In the genomic region with DNA sequence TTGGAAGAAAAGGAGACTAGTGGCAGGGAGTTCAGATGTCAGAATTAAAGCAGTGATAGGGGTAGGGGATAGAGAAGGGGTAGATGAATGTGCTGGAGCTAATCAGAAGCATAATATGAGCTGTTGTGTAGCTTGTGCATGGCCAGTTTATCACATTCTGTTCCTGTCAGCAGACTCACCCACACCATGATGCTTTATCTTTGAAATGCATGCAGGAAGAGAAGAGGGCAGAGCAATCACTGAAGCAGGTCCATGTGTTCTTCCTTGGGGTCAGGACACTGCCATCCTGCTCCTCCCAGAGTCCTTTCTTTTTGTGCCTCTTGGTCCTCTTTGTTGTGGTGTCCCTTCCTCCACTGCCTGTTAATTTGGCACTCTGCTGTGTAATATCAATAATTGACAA, we compare ENCODE assay signal across 17 cellular contexts. TPM values are rescaled to one million over a fixed set of nuclear protein-coding genes. Genes with fewer than 3 reads are reported as not detected.
DNase-seq lines count a peak whose midpoint lies in the region; ATAC-seq, FAIRE-seq and TF ChIP-seq lines count a peak whose summit lies in the region.
"Had no signal": no experiment of that assay in that cellular context is flagged by ENCODE, and none has a peak within 500 bp of the region (broad histone marks: within the 10 kb centered on the region; RNA-seq: fewer than 3 reads in every experiment).

No MANE protein-coding gene starts in this region.

- TF ChIP-seq EP300 in HepG2 (IDR thresholded peaks at IDR 0.05; ENCODE audit: low read depth in 2 of 2, low read length in 2 of 2) (no peak), HepG2 (CRISPR knock-in tag; IDR thresholded peaks at IDR 0.05; ENCODE audit: borderline replicate concordance) (no peak), suprapubic skin (IDR thresholded peaks at IDR 0.05) (no peak), tibial nerve (IDR thresholded peaks at IDR 0.05) (no peak)

- H2AFZ ChIP-seq in HepG2 (ENCODE audit: low read length) = no peak overlapping the region

- ATAC-seq in HepG2 (no peak), upper lobe of right lung (no peak)
- no peak for ATAC-seq in activated naive CD8-positive, alpha-beta T cell treated with anti-CD3 and anti-CD28 coated beads, Interleukin-2, amount 50 U/mL, for 24 hours
- ATAC-seq: WTC11 had no signal

- H3K9ac ChIP-seq in liver (ENCODE audit: low read depth in 1 of 2, low read length in 2 of 2) (no peak overlapping the region), HepG2 (ENCODE audit: insufficient read depth, low read depth, low read length) (no peak overlapping the region)
- H3K9ac ChIP-seq: SK-N-SH had no signal

- CTCF ChIA-PET in HepG2 (lab: Yijun Ruan, JAX; ENCODE audit: low intra/inter-chr PET ratio, low total read pairs) = no interaction called here

- peak overlapping the region; percentile 12 for H3K27ac Mint-ChIP-seq in activated naive CD8-positive, alpha-beta T cell treated with anti-CD3 and anti-CD28 coated beads, Interleukin-2, amount 50 U/mL, for 24 hours
- H3K27ac Mint-ChIP-seq: WTC11 had no signal

- H3K27me3 ChIP-seq in liver (ENCODE audit: control insufficient read depth in 4 of 4, insufficient read depth in 4 of 4, low read length in 3 of 4) (no peaks in the 10 kb centered on the region), HepG2 (ENCODE audit: control insufficient read depth in 1 of 2, insufficient read depth in 2 of 2, low read length in 2 of 2) (no peaks in the 10 kb centered on the region), right atrium auricular region (no peaks in the 10 kb centered on the region), upper lobe of right lung (no peaks in the 10 kb centered on the region), suprapubic skin (no peaks in the 10 kb centered on the region), tibial nerve (no peaks in the 10 kb centered on the region)
- H3K27me3 ChIP-seq: pancreas had no signal

- H3K36me3 ChIP-seq in liver (ENCODE audit: control insufficient read depth in 4 of 4, insufficient read depth in 3 of 4, low read depth in 1 of 4, low read length in 3 of 4) = peaks cover 9 to 33% (median 27%) of the 10 kb centered on the region in 4 donors
- H3K36me3 ChIP-seq in HepG2 (replicated peaks in 1 of 2; ENCODE audit: control insufficient read depth in 1 of 2, insufficient read depth in 2 of 2, low read length in 2 of 2) = peaks cover 15 to 38% of the 10 kb centered on the region in 2 experiments
- peaks cover 40% of the 10 kb centered on the region for H3K36me3 ChIP-seq in right atrium auricular region
- peaks cover 43% of the 10 kb centered on the region for H3K36me3 ChIP-seq in upper lobe of right lung
- H3K36me3 ChIP-seq in suprapubic skin = peaks cover 40% of the 10 kb centered on the region
- peaks cover 0 to 50% (median 6%) of the 10 kb centered on the region in 3 donors for H3K36me3 ChIP-seq in tibial nerve

- TF ChIP-seq POLR2A in HepG2 (IDR thresholded peaks at IDR 0.05; ENCODE audit: insufficient read depth in 1 of 2, low read depth in 2 of 2, low read length in 2 of 2) (no peak), suprapubic skin (IDR thresholded peaks at IDR 0.05) (no peak), tibial nerve (IDR thresholded peaks at IDR 0.05) (no peak)

- BruUV-seq in HepG2 (replicated peaks; lab: Mats Ljungman, UMichigan) = no TSS peak

- H3K4me3 ChIP-seq in liver (ENCODE audit: low read depth in 1 of 3, low read length in 3 of 3) (no peak overlapping the region), HepG2 (replicated peaks in 1 of 3; ENCODE audit: insufficient read depth in 1 of 3, low read depth in 2 of 3, low read length in 3 of 3) (no peak overlapping the region), right atrium auricular region (no peak overlapping the region), upper lobe of right lung (no peak overlapping the region), suprapubic skin (no peak overlapping the region), tibial nerve (no peak overlapping the region)
- H3K4me3 ChIP-seq: pancreas had no signal

- no peaks in the 10 kb centered on the region for H3K9me3 ChIP-seq in liver (ENCODE audit: control insufficient read depth in 4 of 4, low read length in 3 of 4)
- H3K9me3 ChIP-seq in HepG2 (ENCODE audit: low read length) = no peaks in the 10 kb centered on the region
- H3K9me3 ChIP-seq in right atrium auricular region = no peaks in the 10 kb centered on the region
- H3K9me3 ChIP-seq in upper lobe of right lung = no peaks in the 10 kb centered on the region
- H3K9me3 ChIP-seq in suprapubic skin = no peaks in the 10 kb centered on the region
- no peaks in the 10 kb centered on the region for H3K9me3 ChIP-seq in tibial nerve
- H3K9me3 ChIP-seq: pancreas, SK-N-SH had no signal

- H3K4me2 ChIP-seq in HepG2 (ENCODE audit: low read depth, low read length) = no peak overlapping the region

- H3K4me1 Mint-ChIP-seq in activated naive CD8-positive, alpha-beta T cell treated with anti-CD3 and anti-CD28 coated beads, Interleukin-2, amount 50 U/mL, for 24 hours = peaks cover 54% of the 10 kb centered on the region

- H3K4me3 Mint-ChIP-seq in activated naive CD8-positive, alpha-beta T cell treated with anti-CD3 and anti-CD28 coated beads, Interleukin-2, amount 50 U/mL, for 24 hours = no peak overlapping the region
- H3K4me3 Mint-ChIP-seq: central memory CD8-positive, alpha-beta T cell; WTC11 had no signal

- in situ Hi-C loops in HepG2 (cut with HindIII; ENCODE audit: extremely low pct_ligation_motif_present, low pct_unique_long_range_greater_than_20kb) = no loop called here

- no peak overlapping the region for H3K27ac ChIP-seq in liver (ENCODE audit: low read depth in 1 of 2, low read length in 2 of 2)
- H3K27ac ChIP-seq in HepG2 (ENCODE audit: extremely low read length, insufficient read depth, low read length) = no peak overlapping the region
- H3K27ac ChIP-seq in right atrium auricular region = peak overlapping the region; percentile 17 to 63
- H3K27ac ChIP-seq in upper lobe of right lung = peak overlapping the region; percentile 0
- no peak overlapping the region for H3K27ac ChIP-seq in suprapubic skin
- H3K27ac ChIP-seq in tibial nerve = no peak overlapping the region
- H3K27ac ChIP-seq: epithelial cell of prostate, pancreas had no signal

- H3K9me3 Mint-ChIP-seq in activated naive CD8-positive, alpha-beta T cell treated with anti-CD3 and anti-CD28 coated beads, Interleukin-2, amount 50 U/mL, for 24 hours = no peaks in the 10 kb centered on the region
- H3K9me3 Mint-ChIP-seq: central memory CD8-positive, alpha-beta T cell; WTC11 had no signal

- no peaks in the 10 kb centered on the region for H3K27me3 Mint-ChIP-seq in activated naive CD8-positive, alpha-beta T cell treated with anti-CD3 and anti-CD28 coated beads, Interleukin-2, amount 50 U/mL, for 24 hours
- H3K27me3 Mint-ChIP-seq: central memory CD8-positive, alpha-beta T cell had no signal

- TF ChIP-seq CTCF in liver (IDR thresholded peaks at IDR 0.05; ENCODE audit: low read depth, low read length, missing input control) (no peak), HepG2 (CRISPR knock-in tag; IDR thresholded peaks at IDR 0.05) (no peak), right atrium auricular region (IDR thresholded peaks at IDR 0.05) (no peak), upper lobe of right lung (IDR thresholded peaks at IDR 0.05) (no peak), suprapubic skin (IDR thresholded peaks at IDR 0.05) (no peak), tibial nerve (IDR thresholded peaks at IDR 0.05) (no peak)

- no peak for FAIRE-seq in HepG2 (lab: Jason Lieb, UNC)
- FAIRE-seq: pancreas, urothelium cell line had no signal

- no peaks in the 10 kb centered on the region for H4K20me1 ChIP-seq in HepG2 (ENCODE audit: insufficient read depth, low read length)

- H3K79me2 ChIP-seq in HepG2 (ENCODE audit: insufficient read depth, low read length) = peaks cover 50% of the 10 kb centered on the region

- POLR2A ChIA-PET in HepG2 (lab: Yijun Ruan, JAX) = interaction anchor here (1.2 kb wide), 1 partner anchor 38 kb away, joined by 3 read pairs; the partner anchor contains the start of gene UPF3A

- DNase-seq in HepG2 (ENCODE audit: low spot score) (no peak), right atrium auricular region (ENCODE audit: low spot score) (no peak), upper lobe of right lung (no peak), retina (no peak), suprapubic skin (ENCODE audit: low spot score in 2 of 2) (no peak), tibial nerve (ENCODE audit: low spot score in 2 of 2) (no peak)
- no peak for DNase-seq in activated naive CD8-positive, alpha-beta T cell treated with anti-CD3 and anti-CD28 coated beads, Interleukin-2, amount 50 U/mL, for 24 hours
- DNase-seq: DMS53, MV-4-11, NCI-H2227 treated with DMSO at 0.1 percent for 48 hours, pancreas, SK-N-SH had no signal

- peaks cover 56% of the 10 kb centered on the region for H3K36me3 Mint-ChIP-seq in activated naive CD8-positive, alpha-beta T cell treated with anti-CD3 and anti-CD28 coated beads, Interleukin-2, amount 50 U/mL, for 24 hours (ENCODE audit: low read depth)

- TF ChIP-seq RAD21 in liver (IDR thresholded peaks at IDR 0.05) (no peak), HepG2 (CRISPR knock-in tag; IDR thresholded peaks at IDR 0.05) (no peak)

- H3K4me1 ChIP-seq in liver (ENCODE audit: control insufficient read depth in 4 of 4, insufficient read depth in 4 of 4, low read length in 3 of 4) = peaks cover 2 to 13% (median 10%) of the 10 kb centered on the region in 4 donors
- H3K4me1 ChIP-seq in HepG2 (ENCODE audit: insufficient read depth, low read length) = peaks cover 51% of the 10 kb centered on the region
- peaks cover 0 to 50% of the 10 kb centered on the region in 2 donors for H3K4me1 ChIP-seq in right atrium auricular region
- H3K4me1 ChIP-seq in upper lobe of right lung = peaks cover 26% of the 10 kb centered on the region
- H3K4me1 ChIP-seq in suprapubic skin = peaks cover 40% of the 10 kb centered on the region
- peaks cover 0 to 53% (median 26%) of the 10 kb centered on the region in 4 donors for H3K4me1 ChIP-seq in tibial nerve

- intact Hi-C loops in HepG2 (cut with micrococcal nuclease; ENCODE audit: unreplicated experiment) = no loop called here
- intact Hi-C loops in upper lobe of right lung (cut with DNase I) = no loop called here

RNA-seq across cellular contexts. Expression of gene CHAMP1, which starts 5.8 kb away (rescaled TPM):
- total RNA-seq in liver (10 to 100 TPM in 1 of 2 donors, 1 to 10 TPM in 1; 8.3 to 15.1 TPM), HepG2 (2016; rRNA removed; fragmentation: Illumina TruSeq; extraction: Trizol) (9.7 and 14.6 TPM in 2 replicates), right atrium auricular region (10 to 100 TPM; 13.9 to 19.6 TPM), upper lobe of right lung (17.8 TPM), suprapubic skin (10 to 100 TPM; 10.0 to 22.1 (median 15.0) TPM), tibial nerve (10 to 100 TPM; 19.6 to 42.3 (median 31.4) TPM)
- polyA plus RNA-seq in liver (1 to 10 TPM; 6.2 to 7.3 TPM), HepG2 (2011; rRNA removed) (7.9 and 8.4 TPM in 2 replicates)
- 20.2 and 30.6 TPM in 2 replicates for total RNA-seq in HepG2 (2016; cell fraction: cytosol; rRNA removed; fragmentation: Illumina TruSeq; extraction: Trizol; ENCODE audit: low read depth)
- 8.1 and 12.3 TPM in 2 replicates for total RNA-seq in HepG2 (2016; cell fraction: insoluble cytoplasmic fraction; rRNA removed; fragmentation: Illumina TruSeq; extraction: Trizol)
- total RNA-seq in HepG2 (2016; cell fraction: membrane; rRNA removed; fragmentation: Illumina TruSeq; extraction: Trizol) = 22.3 and 23.9 TPM in 2 replicates
- 8.7 and 11.3 TPM in 2 replicates for total RNA-seq in HepG2 (2016; cell fraction: nucleus; rRNA removed; fragmentation: Illumina TruSeq; extraction: Trizol)
- 7.1 and 9.5 TPM in 2 replicates for polyA plus RNA-seq in HepG2 (2011; cell fraction: cytosol; rRNA removed)
- polyA plus RNA-seq in HepG2 (2011; cell fraction: nucleus; rRNA removed) = 7.5 and 7.6 TPM in 2 replicates
- polyA plus RNA-seq in HepG2 (2012) = 9.5 and 13.4 TPM in 2 replicates
- 26.2 and 31.0 TPM in 2 replicates for polyA plus RNA-seq in HepG2 (2016; cell fraction: cytosol; fragmentation: Illumina TruSeq; extraction: Trizol; ENCODE audit: low read depth)
- polyA plus RNA-seq in HepG2 (2016; cell fraction: insoluble cytoplasmic fraction; fragmentation: Illumina TruSeq; extraction: Trizol; ENCODE audit: low read depth) = 26.0 and 33.1 TPM in 2 replicates
- polyA plus RNA-seq in HepG2 (2016; cell fraction: membrane; fragmentation: Illumina TruSeq; extraction: Trizol; ENCODE audit: low read depth) = 16.6 and 17.8 TPM in 2 replicates
- polyA plus RNA-seq in HepG2 (2016; cell fraction: nucleus; fragmentation: Illumina TruSeq; extraction: Trizol; ENCODE audit: insufficient read depth, low read depth) = 25.6 and 26.9 TPM in 2 replicates
- 4.3 and 13.1 TPM in 2 replicates for polyA minus RNA-seq in HepG2 (2011; rRNA and poly(A)+ RNA removed; ENCODE audit: low replicate concordance)
- polyA minus RNA-seq in HepG2 (2011; cell fraction: cytosol; rRNA and poly(A)+ RNA removed) = 7.6 and 9.4 TPM in 2 replicates
- 10.2 and 12.1 TPM in 2 replicates for polyA minus RNA-seq in HepG2 (2011; cell fraction: nucleus; rRNA and poly(A)+ RNA removed)

RNA-seq across cellular contexts. Expression of gene UPF3A, which starts 38.7 kb away (rescaled TPM):
- total RNA-seq in liver (10 to 100 TPM; 12.0 to 22.3 TPM), HepG2 (2016; rRNA removed; fragmentation: Illumina TruSeq; extraction: Trizol) (50.5 and 63.8 TPM in 2 replicates), right atrium auricular region (10 to 100 TPM; 14.1 to 20.7 TPM), upper lobe of right lung (35.6 TPM), suprapubic skin (10 to 100 TPM; 17.6 to 57.3 (median 30.8) TPM), tibial nerve (10 to 100 TPM; 62.7 to 89.2 (median 80.2) TPM)
- polyA plus RNA-seq in liver (10 to 100 TPM; 11.0 to 26.5 TPM), HepG2 (2011; rRNA removed) (46.7 and 60.2 TPM in 2 replicates)
- 22.0 TPM in 2 replicates for total RNA-seq in HepG2 (2016; cell fraction: cytosol; rRNA removed; fragmentation: Illumina TruSeq; extraction: Trizol; ENCODE audit: low read depth)
- 53.4 and 65.3 TPM in 2 replicates for total RNA-seq in HepG2 (2016; cell fraction: insoluble cytoplasmic fraction; rRNA removed; fragmentation: Illumina TruSeq; extraction: Trizol)
- 40.3 and 41.6 TPM in 2 replicates for total RNA-seq in HepG2 (2016; cell fraction: membrane; rRNA removed; fragmentation: Illumina TruSeq; extraction: Trizol)
- 56.7 and 60.9 TPM in 2 replicates for total RNA-seq in HepG2 (2016; cell fraction: nucleus; rRNA removed; fragmentation: Illumina TruSeq; extraction: Trizol)
- polyA plus RNA-seq in HepG2 (2011; cell fraction: cytosol; rRNA removed) = 32.6 and 34.3 TPM in 2 replicates
- polyA plus RNA-seq in HepG2 (2011; cell fraction: nucleus; rRNA removed) = 66.5 and 88.8 TPM in 2 replicates
- polyA plus RNA-seq in HepG2 (2012) = 45.1 and 52.0 TPM in 2 replicates
- polyA plus RNA-seq in HepG2 (2016; cell fraction: cytosol; fragmentation: Illumina TruSeq; extraction: Trizol; ENCODE audit: low read depth) = 26.0 and 27.5 TPM in 2 replicates
- polyA plus RNA-seq in HepG2 (2016; cell fraction: insoluble cytoplasmic fraction; fragmentation: Illumina TruSeq; extraction: Trizol; ENCODE audit: low read depth) = 81.1 and 85.3 TPM in 2 replicates
- 38.1 and 40.9 TPM in 2 replicates for polyA plus RNA-seq in HepG2 (2016; cell fraction: membrane; fragmentation: Illumina TruSeq; extraction: Trizol; ENCODE audit: low read depth)
- 191 TPM in 2 replicates for polyA plus RNA-seq in HepG2 (2016; cell fraction: nucleus; fragmentation: Illumina TruSeq; extraction: Trizol; ENCODE audit: insufficient read depth, low read depth)
- 14.3 and 25.2 TPM in 2 replicates for polyA minus RNA-seq in HepG2 (2011; rRNA and poly(A)+ RNA removed; ENCODE audit: low replicate concordance)
- polyA minus RNA-seq in HepG2 (2011; cell fraction: cytosol; rRNA and poly(A)+ RNA removed) = 10.4 and 12.0 TPM in 2 replicates
- 58.6 and 63.9 TPM in 2 replicates for polyA minus RNA-seq in HepG2 (2011; cell fraction: nucleus; rRNA and poly(A)+ RNA removed)

Comparison
In these comparisons a context has a peak if more than half of its experiments do, and no peak if none do; other contexts are left out.
1. H3K27ac ChIP-seq: peak in right atrium auricular region (2 of 2) and upper lobe of right lung (single experiment); none in liver (0 of 2), HepG2 (single experiment), suprapubic skin (single experiment) and tibial nerve (0 of 4).